ENCODE assay signal across 25 cellular contexts in the genomic region with DNA sequence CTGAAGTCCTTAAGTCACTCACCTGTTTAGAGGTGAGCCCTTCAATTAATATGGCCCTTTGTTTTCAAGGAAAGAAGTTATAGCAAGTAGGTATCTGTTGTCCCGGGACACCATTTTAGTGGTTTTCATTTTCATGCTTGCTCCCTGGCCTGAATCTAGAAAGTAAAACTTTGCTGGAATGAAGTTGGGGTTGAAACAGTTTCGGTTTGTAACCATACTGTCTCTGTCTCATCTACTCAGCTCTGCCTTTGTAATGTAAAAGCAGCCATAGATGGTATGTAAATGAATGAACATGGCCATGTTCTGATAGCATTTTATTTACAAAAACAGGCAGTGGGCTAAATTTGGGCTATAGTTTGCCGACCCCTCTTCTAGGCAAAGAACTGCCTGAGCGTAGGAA.
"Had no signal": no experiment of that assay in that cellular context is flagged by ENCODE, and none has a peak within 500 bp of the region (broad histone marks: within the 10 kb centered on the region; RNA-seq: fewer than 3 reads in every experiment).

No MANE protein-coding gene starts in this region.

- H3K36me3 Mint-ChIP-seq: WTC11 had no signal

- H3K4me1 Mint-ChIP-seq: brain, neural progenitor cell had no signal

- H3K27me3 Mint-ChIP-seq: brain had no signal

- H3K27ac ChIP-seq: foreskin keratinocyte, lower lobe of right lung, neural progenitor cell, right lobe of liver, skin epidermis, stomach, suprapubic skin, tibial nerve had no signal

- H3K27ac Mint-ChIP-seq: neural progenitor cell had no signal

- H3K4me2 ChIP-seq: neural progenitor cell had no signal

- ATAC-seq: foreskin keratinocyte; left lobe of liver; lower lobe of right lung; mucosa of descending colon; right lobe of liver; stimulated activated effector memory CD8-positive, alpha-beta T cell treated with anti-CD3 and anti-CD28 coated beads, Interleukin-12 subunit alpha, Interleukin-12 subunit beta, amount 100 ng/mL, for 72 hours; WTC11 had no signal

- H3K4me3 ChIP-seq: lower lobe of right lung, mucosa of descending colon, neural progenitor cell, right lobe of liver, skin epidermis, stomach, suprapubic skin, tibial nerve had no signal

- H3K27me3 ChIP-seq: foreskin keratinocyte, neural progenitor cell, right lobe of liver, stomach, suprapubic skin, tibial nerve had no signal

- H3K9me3 Mint-ChIP-seq: brain; neural progenitor cell; stimulated activated effector memory CD8-positive, alpha-beta T cell treated with anti-CD3 and anti-CD28 coated beads, Interleukin-12 subunit alpha, Interleukin-12 subunit beta, amount 100 ng/mL, for 72 hours; WTC11 had no signal

- H3K4me1 ChIP-seq: foreskin keratinocyte, neural progenitor cell, right lobe of liver, stomach, suprapubic skin, tibial nerve had no signal

- H3K36me3 ChIP-seq: lower lobe of right lung, neural progenitor cell, right lobe of liver, stomach, suprapubic skin had no signal

- H3K4me3 Mint-ChIP-seq: brain; neural progenitor cell; stimulated activated effector memory CD8-positive, alpha-beta T cell treated with anti-CD3 and anti-CD28 coated beads, Interleukin-12 subunit alpha, Interleukin-12 subunit beta, amount 100 ng/mL, for 72 hours; WTC11 had no signal

- DNase-seq: activated CD4-positive, alpha-beta T cell treated with anti-CD3 and anti-CD28 coated beads for 4 hours; activated CD8-positive, alpha-beta memory T cell treated with anti-CD3 and anti-CD28 coated beads for 24 hours; activated naive CD4-positive, alpha-beta T cell treated with Interleukin-2 at 50 U/mL for 16 hours; aorta; caudate nucleus; dermis blood vessel endothelial cell; effector CD8-positive, alpha-beta T cell; erythroblast; foreskin keratinocyte; lower lobe of right lung; mesendoderm; mucosa of descending colon; posterior cingulate gyrus; right lobe of liver; stimulated activated CD4-positive, alpha-beta T cell treated with anti-CD3 and anti-CD28 coated beads, Interleukin-2, amount 100 ng/mL, for 24 hours; stomach; T1000 had no signal

- H3K9me3 ChIP-seq: lower lobe of right lung, mucosa of descending colon, right lobe of liver, stomach, suprapubic skin, tibial nerve had no signal

- H3K9ac ChIP-seq: neural progenitor cell had no signal
